29 cellular contexts compared by ENCODE assay signal in the genomic region with DNA sequence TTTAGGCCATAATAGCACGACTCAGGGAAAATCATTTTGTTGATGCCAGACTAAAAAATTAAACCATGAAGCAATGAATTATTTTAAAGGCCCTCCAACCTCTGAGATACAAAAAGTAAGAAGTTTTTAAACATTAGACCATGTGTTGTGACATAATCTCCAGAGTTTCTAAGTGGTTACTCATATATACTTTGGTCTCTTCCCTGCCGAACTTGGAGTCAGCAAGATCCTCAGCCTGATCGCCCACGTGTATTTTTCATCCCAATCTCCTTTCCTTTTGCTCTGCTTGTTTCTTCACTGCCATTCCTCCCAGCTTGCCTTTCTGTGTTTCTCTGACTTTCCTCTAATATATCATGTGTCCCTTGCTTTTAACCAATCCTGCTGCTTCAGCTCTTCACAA. TPM values are rescaled to one million over a fixed set of nuclear protein-coding genes. Genes with fewer than 3 reads are reported as not detected.
A peak's percentile ranks its signal among the peaks of the same experiment; 100 is the strongest.
DNase-seq lines count a peak whose midpoint lies in the region; ATAC-seq and TF ChIP-seq lines count a peak whose summit lies in the region.
"Had no signal": no experiment of that assay in that cellular context is flagged by ENCODE, and none has a peak within 500 bp of the region (broad histone marks: within the 10 kb centered on the region; RNA-seq: fewer than 3 reads in every experiment).

No MANE protein-coding gene starts in this region.

- WGBS in hepatocyte (ENCODE audit: low lambda C conversion rate, missing lambda C conversion rate): 78% methylated on average over 4 of the region's 4 CpGs
- 67% methylated on average over 4 of the region's 4 CpGs for WGBS in suprapubic skin
- 72 to 89% (median 77%) methylated on average over 4 of the region's 4 CpGs for WGBS in psoas muscle, 3 donors

- H3K27ac ChIP-seq in hepatocyte (peak overlapping the region; percentile 7), suprapubic skin (no peak overlapping the region), psoas muscle (no peak overlapping the region)
- H3K27ac ChIP-seq: 22Rv1, ascending aorta, esophagus squamous epithelium, lower lobe of right lung, RWPE1, skin epidermis had no signal

- no peaks in the 10 kb centered on the region for H4K20me1 ChIP-seq in hepatocyte (ENCODE audit: insufficient read depth, poor library complexity, severe bottlenecking)

- peak; percentile 45 for DNase-seq in AG04449 (ENCODE audit: low read depth, low spot score)
- DNase-seq in HCEC 1CT: peak; percentile 73
- DNase-seq in cardiac fibroblast (ENCODE audit: low read depth in 2 of 2): peak; percentile 3 to 72
- no peak for DNase-seq in hepatocyte (ENCODE audit: low spot score)
- no peak for DNase-seq in suprapubic skin (ENCODE audit: low spot score in 2 of 2)
- no peak for DNase-seq in NCI-H2107 treated with DMSO at 0.1 percent for 48 hours (lab: John Stamatoyannopoulos, UW; ENCODE audit: unreplicated experiment)
- DNase-seq in psoas muscle: no peak
- DNase-seq: activated CD4-positive, alpha-beta memory T cell treated with anti-CD3 and anti-CD28 coated beads for 36 hours; activated CD4-positive, CD25-positive, alpha-beta regulatory T cell treated with anti-CD3 and anti-CD28 coated beads, Interleukin-2, amount 50 U/mL, for 72 hours; activated CD8-positive, alpha-beta memory T cell treated with anti-CD3 and anti-CD28 coated beads, Interleukin-2, amount 50 U/mL, for 4 hours; CD8-positive, alpha-beta T cell; dermis blood vessel endothelial cell; DMS153; esophagus squamous epithelium; GDM1; kidney glomerular epithelial cell; lower lobe of right lung; natural killer cell; NCI-H1436 treated with DMSO at 0.1 percent for 48 hours; NCI-H774; stimulated activated CD4-positive, alpha-beta T cell treated with anti-CD3 and anti-CD28 coated beads, Interleukin-1b, Interleukin-23, amount 100 ng/mL, for 48 hours; upper lobe of left lung had no signal

- H3K4me3 ChIP-seq in AG04449 (ENCODE audit: low read depth, low read length) (no peak overlapping the region), cardiac fibroblast (replicated peaks in 1 of 2; ENCODE audit: low read depth in 2 of 2, low read length in 2 of 2) (no peak overlapping the region), hepatocyte (no peak overlapping the region), suprapubic skin (no peak overlapping the region), psoas muscle (no peak overlapping the region)
- H3K4me3 ChIP-seq: ascending aorta, esophagus squamous epithelium, lower lobe of right lung, skin epidermis, upper lobe of left lung had no signal

- no peaks in the 10 kb centered on the region for H3K27me3 ChIP-seq in hepatocyte
- H3K27me3 ChIP-seq in suprapubic skin: no peaks in the 10 kb centered on the region
- no peaks in the 10 kb centered on the region for H3K27me3 ChIP-seq in psoas muscle (ENCODE audit: insufficient read depth in 3 of 3, low read length in 2 of 3)
- H3K27me3 ChIP-seq: ascending aorta, esophagus squamous epithelium, upper lobe of left lung had no signal

- peaks cover 46% of the 10 kb centered on the region for H3K79me2 ChIP-seq in hepatocyte

- CTCF ChIA-PET in AG04449 (lab: Yijun Ruan, JAX): interaction anchor here (1.5 to 1.9 kb wide), 3 partner anchors 185 to 228 kb away, joined by 4 to 9 read pairs (median 7); no protein-coding TSS in a partner anchor

- H3K9me2 ChIP-seq in hepatocyte (replicated peaks; ENCODE audit: insufficient read depth): no peaks in the 10 kb centered on the region

- no peak overlapping the region for H3K4me2 ChIP-seq in hepatocyte

- no peak for TF ChIP-seq POLR2A in suprapubic skin (IDR thresholded peaks at IDR 0.05)

- H2AFZ ChIP-seq in hepatocyte: no peak overlapping the region

- H3K4me1 ChIP-seq in hepatocyte (ENCODE audit: insufficient read depth) (peaks cover 4% of the 10 kb centered on the region), suprapubic skin (peaks cover 19% of the 10 kb centered on the region), psoas muscle (peaks cover 5% of the 10 kb centered on the region)
- H3K4me1 ChIP-seq: ascending aorta had no signal

- intact Hi-C loops in psoas muscle (cut with DNase I): no loop called here

- TF ChIP-seq CTCF in AG04449 (IDR thresholded peaks at IDR 0.05; ENCODE audit: insufficient read depth, low read length, missing control alignments) (no peak), cardiac fibroblast (IDR thresholded peaks at IDR 0.05; ENCODE audit: low read depth, low read length) (no peak), hepatocyte (IDR thresholded peaks at IDR 0.05; ENCODE audit: poor library complexity) (no peak), suprapubic skin (IDR thresholded peaks at IDR 0.05) (no peak), psoas muscle (IDR thresholded peaks at IDR 0.05) (no peak)

- H3K36me3 ChIP-seq in hepatocyte (replicated peaks; ENCODE audit: insufficient read depth, low read depth) (no peaks in the 10 kb centered on the region), suprapubic skin (peaks cover 5% of the 10 kb centered on the region), psoas muscle (ENCODE audit: insufficient read depth in 1 of 2, low read depth in 1 of 2) (peaks cover 0 to 28% of the 10 kb centered on the region in 2 donors)
- H3K36me3 ChIP-seq: ascending aorta, upper lobe of left lung had no signal

- H3K9me3 ChIP-seq in hepatocyte (ENCODE audit: low read depth) (no peaks in the 10 kb centered on the region), suprapubic skin (no peaks in the 10 kb centered on the region), psoas muscle (no peaks in the 10 kb centered on the region)
- H3K9me3 ChIP-seq: ascending aorta, esophagus squamous epithelium, lower lobe of right lung, upper lobe of left lung had no signal

- ATAC-seq in HG03095 (IDR thresholded peaks at IDR 0.05; ENCODE audit: unreplicated experiment) (no peak), psoas muscle (no peak)
- ATAC-seq: activated naive CD4-positive, alpha-beta T cell treated with anti-CD3 and anti-CD28 coated beads, Interleukin-2, amount 50 U/mL, for 72 hours; activated T-helper 17 cell treated with anti-CD3 and anti-CD28 coated beads, Interleukin-2, amount 50 U/mL, for 72 hours; CD8-positive, alpha-beta T cell; lower lobe of right lung; natural killer cell had no signal

- POLR2A ChIA-PET in AG04449 (lab: Yijun Ruan, JAX): no interaction called here

- no peak for TF ChIP-seq EP300 in suprapubic skin (IDR thresholded peaks at IDR 0.05)

RNA-seq across cellular contexts. Expression of gene ARV1, which starts 3.8 kb away (rescaled TPM):
- total RNA-seq in hepatocyte: 20.0 and 20.6 TPM in 2 replicates
- polyA plus RNA-seq in hepatocyte: 19.9 and 24.4 TPM in 2 replicates
- total RNA-seq in suprapubic skin: 10 to 100 TPM; 24.1 to 36.4 (median 29.4) TPM
- total RNA-seq in psoas muscle: 10 to 100 TPM in 3 of 4 donors, 1 to 10 TPM in 1; 7.9 to 18.7 (median 12.2) TPM
- polyA plus RNA-seq in psoas muscle: 10 to 100 TPM; 12.6 to 22.5 (median 21.8) TPM

RNA-seq across cellular contexts. Expression of gene TTC13, which starts 4.0 kb away (rescaled TPM):
- total RNA-seq in hepatocyte (11.5 and 14.9 TPM in 2 replicates), suprapubic skin (10 to 100 TPM; 16.5 to 41.2 (median 19.2) TPM), psoas muscle (10 to 100 TPM in 2 of 4 donors, 1 to 10 TPM in 2; 7.6 to 14.3 (median 9.5) TPM)
- polyA plus RNA-seq in hepatocyte (9.7 and 13.0 TPM in 2 replicates), psoas muscle (10 to 100 TPM in 2 of 3 donors, 1 to 10 TPM in 1; 9.3 to 24.2 (median 11.5) TPM)

RNA-seq across cellular contexts. Expression of gene FAM89A, which starts 57.4 kb away (rescaled TPM):
- total RNA-seq in hepatocyte (48.8 and 55.1 TPM in 2 replicates), suprapubic skin (10 to 100 TPM; 25.5 to 59.8 (median 49.7) TPM), psoas muscle (1 to 10 TPM; 2.7 to 6.3 (median 4.6) TPM)
- polyA plus RNA-seq in hepatocyte (53.5 and 54.4 TPM in 2 replicates), psoas muscle (1 to 10 TPM; 2.9 to 5.1 (median 4.2) TPM)

Comparison
In these comparisons a context has a peak if more than half of its experiments do, and no peak if none do; other contexts are left out.
1. DNase-seq: peak in AG04449 (single experiment), HCEC 1CT (single experiment) and cardiac fibroblast (2 of 2); none in hepatocyte (single experiment), suprapubic skin (0 of 2), NCI-H2107 treated with DMSO at 0.1 percent for 48 hours (single experiment) and psoas muscle (0 of 2).